In the genomic region with DNA sequence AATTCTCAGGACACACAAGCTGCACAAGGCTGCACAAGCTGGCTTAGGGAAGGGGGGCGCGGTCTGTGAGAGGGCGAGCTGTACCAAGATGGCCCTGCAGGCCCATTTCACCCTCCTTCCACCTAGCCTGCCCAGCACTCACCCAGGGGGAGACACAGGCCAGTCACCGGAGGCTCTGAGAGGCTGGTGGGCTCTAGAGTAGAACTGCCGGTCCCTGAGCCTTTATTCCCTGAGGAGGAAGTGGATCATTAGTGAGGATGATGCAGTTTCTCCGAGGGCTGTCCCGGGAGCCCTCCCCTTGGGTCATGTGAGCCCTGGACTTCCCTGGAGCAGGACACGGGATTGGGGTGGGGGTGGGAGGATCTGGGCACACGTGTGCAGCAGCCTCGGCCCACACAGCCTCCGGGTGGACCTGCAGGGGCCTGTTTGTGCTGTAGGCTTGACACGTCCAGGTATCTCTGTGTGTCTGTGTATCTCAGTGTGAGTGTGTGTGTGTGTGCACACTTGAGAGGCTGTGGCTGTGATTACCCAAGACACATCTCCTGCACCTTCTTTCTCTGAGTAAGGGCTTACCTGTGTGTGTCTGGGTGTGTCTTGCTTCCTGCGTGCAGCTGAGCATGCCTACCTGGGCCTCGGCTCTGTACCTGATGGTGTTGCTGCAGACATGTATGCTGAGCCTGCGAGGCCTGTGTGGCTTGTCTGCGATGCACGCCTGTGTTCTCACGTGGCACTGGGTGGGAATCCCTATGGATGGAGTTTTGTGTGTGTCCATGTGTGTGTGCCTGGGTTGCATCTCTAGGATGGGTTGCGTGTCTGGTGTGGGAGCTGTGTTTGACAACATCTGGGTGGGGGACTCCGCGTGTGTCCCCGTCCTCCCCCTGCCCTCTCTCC, we compare ENCODE assay signal across 8 cellular contexts. TPM values are rescaled to one million over a fixed set of nuclear protein-coding genes. Genes with fewer than 3 reads are reported as not detected.
DNase-seq lines count a peak whose midpoint lies in the region; ATAC-seq and TF ChIP-seq lines count a peak whose summit lies in the region.

A gene (minus strand): TSS at position 195 of the 891 bp plus-strand sequence. CDS start 328 bp downstream, outside the sequence.

- no peaks in the 10 kb centered on the region for H3K27me3 Mint-ChIP-seq in CD8-positive, alpha-beta T cell (ENCODE audit: low read depth)

- no peak for DNase-seq in CD8-positive, alpha-beta T cell
- DNase-seq in SK-N-DZ (ENCODE audit: low spot score) (peak; percentile 46), fibroblast of villous mesenchyme (ENCODE audit: low read depth) (peak; percentile 20), neuronal stem cell (ENCODE audit: low spot score) (no peak), HEK293T (ENCODE audit: extremely low spot score) (no peak), NCI-H226 (no peak)
- DNase-seq in activated CD4-positive, CD25-positive, alpha-beta regulatory T cell (lab: John Stamatoyannopoulos, UW): no peak

- H3K4me3 Mint-ChIP-seq in CD8-positive, alpha-beta T cell: peak within 1 kb of the TSS; percentile 81

- no peaks in the 10 kb centered on the region for H3K9me3 Mint-ChIP-seq in CD8-positive, alpha-beta T cell

- H2BK12ac ChIP-seq in neuronal stem cell (ENCODE audit: low read length): peak within 1 kb of the TSS; percentile 58

- H3K79me1 ChIP-seq in neuronal stem cell (ENCODE audit: low read depth, low read length): no peaks in the 10 kb centered on the region

- H3K9ac ChIP-seq in neuronal stem cell (ENCODE audit: low read depth, low read length, poor library complexity): peak within 1 kb of the TSS; percentile 77

- H2AK5ac ChIP-seq in neuronal stem cell (ENCODE audit: low read depth, low read length): peak within 1 kb of the TSS; percentile 92

- peak within 1 kb of the TSS; percentile 82 for H4K8ac ChIP-seq in neuronal stem cell (ENCODE audit: low read depth, low read length)

- peaks cover 25% of the 10 kb centered on the region for H3K36me3 Mint-ChIP-seq in CD8-positive, alpha-beta T cell

- peak within 1 kb of the TSS; percentile 95 for H3K18ac ChIP-seq in neuronal stem cell (ENCODE audit: low read length)

- no CpG with 5 or more reads among the region's 22 CpGs for WGBS in neuronal stem cell (ENCODE audit: extremely low coverage in 2 of 2, insufficient read length in 2 of 2, insufficient replicate concordance in 1 of 2), 2 donors

- peak within 1 kb of the TSS; percentile 31 for H3K27ac ChIP-seq in CD8-positive, alpha-beta T cell (ENCODE audit: low read depth, low read length)
- no peak within 1 kb of the TSS for H3K27ac ChIP-seq in neuronal stem cell (replicated peaks; ENCODE audit: low read length)

- peak within 1 kb of the TSS; percentile 66 for H3K4ac ChIP-seq in neuronal stem cell (ENCODE audit: low read length)

- H4K91ac ChIP-seq in neuronal stem cell (ENCODE audit: low read depth, low read length, poor library complexity): no peak within 1 kb of the TSS

- POLR2A ChIA-PET in CD8-positive, alpha-beta T cell (lab: Charles Lee): interaction anchor here (1.5 to 2.0 kb wide), 3 partner anchors 9 to 49 kb away, joined by 6 to 8 read pairs (median 7); a partner anchor contains a TSS
- POLR2A ChIA-PET in HEK293T (lab: Yijun Ruan, JAX): interaction anchor here (2.4 kb wide), 1 partner anchor 19 kb away, joined by 10 read pairs; a partner anchor contains a TSS

- H3K14ac ChIP-seq in neuronal stem cell (ENCODE audit: low read length): peak within 1 kb of the TSS; percentile 3

- peak within 1 kb of the TSS; percentile 73 for H3K27ac Mint-ChIP-seq in CD8-positive, alpha-beta T cell

- CTCF ChIA-PET in CD8-positive, alpha-beta T cell (lab: Charles Lee): interaction anchor here (2.1 to 2.3 kb wide), 2 partner anchors 17 to 18 kb away, joined by 7 to 8 read pairs; a partner anchor contains a TSS
- CTCF ChIA-PET in HEK293T (lab: Yijun Ruan, JAX): no interaction called here

- H2AFZ ChIP-seq in neuronal stem cell (ENCODE audit: low read length): peak within 1 kb of the TSS; percentile 81

- peaks cover 39% of the 10 kb centered on the region for H3K4me1 ChIP-seq in CD8-positive, alpha-beta T cell (ENCODE audit: insufficient read depth, low read length)
- H3K4me1 ChIP-seq in neuronal stem cell (ENCODE audit: control insufficient read depth in 2 of 2, insufficient read depth in 1 of 2, low read depth in 1 of 2, low read length in 2 of 2): peaks cover 6 to 9% of the 10 kb centered on the region in 2 donors

- H2BK15ac ChIP-seq in neuronal stem cell (ENCODE audit: low read length): peak within 1 kb of the TSS; percentile 97

- peaks cover 34% of the 10 kb centered on the region for H3K4me1 Mint-ChIP-seq in CD8-positive, alpha-beta T cell (ENCODE audit: low read depth)

- intact Hi-C loops in CD8-positive, alpha-beta T cell (cut with DNase I, micrococcal nuclease): no loop called here

- H3K9me3 ChIP-seq in CD8-positive, alpha-beta T cell (ENCODE audit: low read length): no peaks in the 10 kb centered on the region
- H3K9me3 ChIP-seq in neuronal stem cell (replicated peaks in 1 of 2; ENCODE audit: control insufficient read depth in 2 of 2, insufficient read depth in 1 of 2, low read depth in 1 of 2, low read length in 2 of 2): peaks cover 0 to 2% of the 10 kb centered on the region in 2 donors

- H3K4me2 ChIP-seq in neuronal stem cell (ENCODE audit: insufficient read depth, low read length, poor library complexity, severe bottlenecking): peak within 1 kb of the TSS; percentile 40

- H2BK120ac ChIP-seq in neuronal stem cell (ENCODE audit: low read depth, low read length): peak within 1 kb of the TSS; percentile 74

- no peaks in the 10 kb centered on the region for H3K36me3 ChIP-seq in CD8-positive, alpha-beta T cell (ENCODE audit: insufficient read depth, low read length)
- no peaks in the 10 kb centered on the region for H3K36me3 ChIP-seq in neuronal stem cell (replicated peaks in 1 of 2; ENCODE audit: control insufficient read depth in 2 of 2, insufficient read depth in 2 of 2, low read length in 2 of 2)

- H3K27me3 ChIP-seq in CD8-positive, alpha-beta T cell (ENCODE audit: insufficient read depth, low read length): no peaks in the 10 kb centered on the region
- peaks cover 0 to 14% (median 5%) of the 10 kb centered on the region in 3 experiments for H3K27me3 ChIP-seq in neuronal stem cell (ENCODE audit: control insufficient read depth in 3 of 3, insufficient read depth in 3 of 3, low read depth in 1 of 3, low read length in 3 of 3)

- peak within 1 kb of the TSS; percentile 65 for H3K4me3 ChIP-seq in CD8-positive, alpha-beta T cell (ENCODE audit: low read depth, low read length)
- no peak within 1 kb of the TSS for H3K4me3 ChIP-seq in fibroblast of villous mesenchyme (ENCODE audit: low read depth, low read length)
- H3K4me3 ChIP-seq in neuronal stem cell (ENCODE audit: low read length in 2 of 2): peak within 1 kb of the TSS in 1 of 2 donors; percentile 47

- no peak for ATAC-seq in CD8-positive, alpha-beta T cell
- no peak for ATAC-seq in HG02885 (IDR thresholded peaks at IDR 0.05; ENCODE audit: poor library complexity, unreplicated experiment)

- H2BK5ac ChIP-seq in neuronal stem cell (ENCODE audit: low read length): peak within 1 kb of the TSS; percentile 24

- TF ChIP-seq CTCF in CD8-positive, alpha-beta T cell (IDR thresholded peaks at IDR 0.05): no peak
- TF ChIP-seq CTCF in fibroblast of villous mesenchyme (IDR thresholded peaks at IDR 0.05; ENCODE audit: insufficient read depth, low read depth, low read length): no peak

- H3K23ac ChIP-seq in neuronal stem cell (ENCODE audit: low read depth, low read length, poor library complexity): peak within 1 kb of the TSS; percentile 93

TF ChIP-seq in HEK293T, 16 proteins besides CTCF, POLR2A, EP300 and RAD21:
- TF ChIP-seq SP1 (IDR thresholded peaks at IDR 0.05) (no peak), SUZ12 (IDR thresholded peaks at IDR 0.05) (no peak), TARDBP (IDR thresholded peaks at IDR 0.05) (no peak), FOXK2 (IDR thresholded peaks at IDR 0.05) (no peak), ELF4 (IDR thresholded peaks at IDR 0.05) (no peak), ZNF384 (IDR thresholded peaks at IDR 0.05) (no peak), FOXA1 (IDR thresholded peaks at IDR 0.05) (no peak), ARNT (IDR thresholded peaks at IDR 0.05) (no peak), CTBP1 (IDR thresholded peaks at IDR 0.05; ENCODE audit: borderline replicate concordance) (no peak), HDGF (IDR thresholded peaks at IDR 0.05; ENCODE audit: borderline replicate concordance) (no peak), LEF1 (IDR thresholded peaks at IDR 0.05; ENCODE audit: borderline replicate concordance) (no peak), BHLHE40 (IDR thresholded peaks at IDR 0.05; ENCODE audit: borderline replicate concordance) (no peak), FOXM1 (IDR thresholded peaks at IDR 0.05; ENCODE audit: borderline replicate concordance) (no peak), NFRKB (IDR thresholded peaks at IDR 0.05) (no peak), L3MBTL2 (conservative IDR thresholded peaks at IDR 0.05) (no peak)
- TF ChIP-seq, protein P1, sequence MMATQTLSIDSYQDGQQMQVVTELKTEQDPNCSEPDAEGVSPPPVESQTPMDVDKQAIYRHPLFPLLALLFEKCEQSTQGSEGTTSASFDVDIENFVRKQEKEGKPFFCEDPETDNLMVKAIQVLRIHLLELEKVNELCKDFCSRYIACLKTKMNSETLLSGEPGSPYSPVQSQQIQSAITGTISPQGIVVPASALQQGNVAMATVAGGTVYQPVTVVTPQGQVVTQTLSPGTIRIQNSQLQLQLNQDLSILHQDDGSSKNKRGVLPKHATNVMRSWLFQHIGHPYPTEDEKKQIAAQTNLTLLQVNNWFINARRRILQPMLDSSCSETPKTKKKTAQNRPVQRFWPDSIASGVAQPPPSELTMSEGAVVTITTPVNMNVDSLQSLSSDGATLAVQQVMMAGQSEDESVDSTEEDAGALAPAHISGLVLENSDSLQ (IDR thresholded peaks at IDR 0.05): no peak

RNA-seq across cellular contexts. Expression of the gene that starts here (rescaled TPM):
- 10 to 100 TPM; 10.6 to 13.5 TPM for total RNA-seq in CD8-positive, alpha-beta T cell
- 4.1 and 6.8 TPM in 2 replicates for polyA plus RNA-seq in SK-N-DZ (2014; cell fraction: cytosol; rRNA removed)
- polyA plus RNA-seq in SK-N-DZ (2014; cell fraction: nucleus; rRNA removed): 3.3 and 5.2 TPM in 2 replicates
- total RNA-seq in fibroblast of villous mesenchyme: 0.43 and 2.3 TPM in 2 replicates
- 1.1 TPM for polyA plus RNA-seq in neuronal stem cell (2013, experiment 1 of 2)
- polyA plus RNA-seq in neuronal stem cell (2013, experiment 2 of 2): 0.91 TPM

Comparison
In these comparisons a context has a peak if more than half of its experiments do, and no peak if none do; other contexts are left out.
1. DNase-seq: peak in SK-N-DZ (single experiment) and fibroblast of villous mesenchyme (single experiment); none in CD8-positive, alpha-beta T cell (0 of 7), neuronal stem cell (single experiment), HEK293T (single experiment), NCI-H226 (single experiment) and activated CD4-positive, CD25-positive, alpha-beta regulatory T cell (0 of 4).